24 cellular contexts compared by ENCODE assay signal in the genomic region with DNA sequence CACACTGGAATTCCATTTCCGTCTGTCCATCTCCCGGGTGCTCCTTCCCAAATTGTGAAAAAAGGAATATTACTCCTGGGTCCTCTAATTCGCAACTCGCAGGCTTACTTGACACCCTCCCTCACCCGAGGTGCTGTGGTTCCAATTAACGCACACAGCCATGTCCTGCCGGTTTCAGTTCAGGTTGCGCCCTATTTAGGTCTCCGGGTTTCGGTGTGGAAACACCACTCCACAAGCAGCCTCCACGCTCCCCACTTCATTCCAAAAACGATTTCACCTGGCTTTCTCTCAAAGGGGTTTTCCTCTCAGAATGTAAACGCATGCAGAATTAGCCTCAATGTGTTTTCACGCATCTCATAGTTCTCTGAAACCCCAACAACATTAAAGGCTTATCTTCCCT.
"Had no signal": no experiment of that assay in that cellular context is flagged by ENCODE, and none has a peak within 500 bp of the region (broad histone marks: within the 10 kb centered on the region; RNA-seq: fewer than 3 reads in every experiment).

No MANE protein-coding gene starts in this region.

- H3K4me1 ChIP-seq: esophagus squamous epithelium, left ventricle myocardium inferior, parathyroid adenoma, psoas muscle had no signal

- H3K27ac ChIP-seq: esophagus squamous epithelium, left ventricle myocardium inferior, parathyroid adenoma, psoas muscle, tibial nerve, WERI-Rb-1 had no signal

- H3K4me2 ChIP-seq: smooth muscle cell had no signal

- H3K27ac Mint-ChIP-seq: activated CD4-positive, alpha-beta memory T cell treated with anti-CD3 and anti-CD28 coated beads, Interleukin-2, amount 10 ng/mL, durations not matched to agents 7 days and 5 days; activated CD4-positive, alpha-beta T cell treated with anti-CD3 and anti-CD28 coated beads, Interleukin-2, amount 10 ng/mL, durations not matched to agents 7 days and 5 days; activated CD8-positive, alpha-beta memory T cell treated with anti-CD3 and anti-CD28 coated beads, Interleukin-2, amount 10 ng/mL, durations not matched to agents 7 days and 5 days; activated naive CD8-positive, alpha-beta T cell; activated T-helper 2 cell treated with anti-CD3 and anti-CD28 coated beads, Interferon-gamma antibody, Interleukin-2, Interleukin-4, amounts not matched to agents 10 μg/mL and 5 μg/mL and 100 μg/mL, durations not matched to agents 14 hours and 24 hours and 36 hours had no signal

- H3K4me3 ChIP-seq: esophagus squamous epithelium, left ventricle myocardium inferior, lung, psoas muscle, smooth muscle cell, tibial nerve had no signal

- ATAC-seq: activated CD8-positive, alpha-beta memory T cell treated with anti-CD3 and anti-CD28 coated beads, Interleukin-2, amount 10 ng/mL, durations not matched to agents 7 days and 5 days; psoas muscle had no signal

- H3K79me2 ChIP-seq: parathyroid adenoma had no signal

- H3K9ac ChIP-seq: parathyroid adenoma had no signal

- H3K27me3 Mint-ChIP-seq: activated CD4-positive, alpha-beta memory T cell treated with anti-CD3 and anti-CD28 coated beads, Interleukin-2, amount 10 ng/mL, durations not matched to agents 7 days and 5 days; activated CD4-positive, alpha-beta T cell treated with anti-CD3 and anti-CD28 coated beads, Interleukin-2, amount 10 ng/mL, durations not matched to agents 7 days and 5 days; activated CD8-positive, alpha-beta memory T cell treated with anti-CD3 and anti-CD28 coated beads, Interleukin-2, amount 10 ng/mL, durations not matched to agents 7 days and 5 days; activated naive CD8-positive, alpha-beta T cell had no signal

- DNase-seq: activated CD4-positive, alpha-beta memory T cell treated with anti-CD3 and anti-CD28 coated beads, Interleukin-2, amount 10 ng/mL, durations not matched to agents 7 days and 5 days; activated CD4-positive, alpha-beta T cell treated with anti-CD3 and anti-CD28 coated beads for 1 hour; activated CD4-positive, alpha-beta T cell treated with anti-CD3 and anti-CD28 coated beads, Interleukin-2, amount 10 ng/mL, durations not matched to agents 7 days and 5 days; activated CD8-positive, alpha-beta memory T cell treated with anti-CD3 and anti-CD28 coated beads, Interleukin-2, amount 10 ng/mL, durations not matched to agents 7 days and 5 days; anterior cingulate cortex; dermis blood vessel endothelial cell; effector CD4-positive, alpha-beta T cell; esophagus squamous epithelium; foreskin melanocyte; islet precursor cell; left ventricle myocardium inferior; nucleus accumbens; psoas muscle; stimulated activated CD4-positive, alpha-beta T cell treated with anti-CD3 and anti-CD28 coated beads, Interleukin-15, amount 100 ng/mL, for 24 hours; stimulated activated CD4-positive, alpha-beta T cell treated with anti-CD3 and anti-CD28 coated beads, Interleukin-2, amount 100 ng/mL, for 24 hours; stimulated activated naive CD4-positive, alpha-beta T cell treated with Interleukin-2 at 50 U/mL for 16 hours; T-helper 9 cell; WERI-Rb-1 had no signal

- H3K4me3 Mint-ChIP-seq: activated CD4-positive, alpha-beta memory T cell treated with anti-CD3 and anti-CD28 coated beads, Interleukin-2, amount 10 ng/mL, durations not matched to agents 7 days and 5 days; activated CD4-positive, alpha-beta T cell treated with anti-CD3 and anti-CD28 coated beads, Interleukin-2, amount 10 ng/mL, durations not matched to agents 7 days and 5 days; activated CD8-positive, alpha-beta memory T cell treated with anti-CD3 and anti-CD28 coated beads, Interleukin-2, amount 10 ng/mL, durations not matched to agents 7 days and 5 days; activated naive CD8-positive, alpha-beta T cell had no signal

- H2AFZ ChIP-seq: parathyroid adenoma had no signal

- H3K9me3 ChIP-seq: esophagus squamous epithelium, psoas muscle, tibial nerve had no signal

- H3K27me3 ChIP-seq: esophagus squamous epithelium, tibial nerve had no signal
